ENCODE assay signal across 8 cellular contexts in the genomic region with DNA sequence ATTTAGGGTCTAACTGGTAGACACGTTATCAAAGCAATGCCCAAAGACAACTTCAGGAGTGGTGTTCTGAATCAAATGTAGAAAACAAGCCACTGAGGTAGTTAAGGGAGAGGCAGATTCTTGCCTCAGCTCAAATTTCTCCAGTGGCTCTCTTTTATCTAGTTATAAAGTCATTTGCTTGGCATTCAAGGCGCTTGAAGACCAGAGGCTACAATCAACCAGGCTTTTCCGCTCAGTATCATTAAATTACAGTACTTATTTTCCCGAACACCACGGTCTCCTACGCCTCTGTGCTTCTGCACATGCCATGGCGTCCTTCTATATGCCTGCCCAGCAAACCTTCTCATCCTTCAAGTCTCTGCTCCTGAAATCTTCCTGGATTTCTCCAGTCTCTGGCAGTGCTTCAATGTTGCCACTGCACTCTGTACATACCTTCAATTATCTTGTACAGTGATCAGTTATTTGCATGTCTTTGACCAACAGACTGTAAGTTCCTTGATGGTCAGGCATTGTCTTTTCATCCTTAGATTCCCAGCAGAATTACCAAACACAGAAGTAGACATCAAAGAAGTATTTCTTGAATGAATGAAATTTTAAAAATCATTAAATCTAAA. TPM values are rescaled to one million over a fixed set of nuclear protein-coding genes. Genes with fewer than 3 reads are reported as not detected.
DNase-seq lines count a peak whose midpoint lies in the region; ATAC-seq and TF ChIP-seq lines count a peak whose summit lies in the region.

No MANE protein-coding gene starts in this region.

- no peak overlapping the region for H3K18ac ChIP-seq in trophoblast cell (ENCODE audit: low read length)

- H2BK12ac ChIP-seq in trophoblast cell (ENCODE audit: low read length) = peak overlapping the region; percentile 19

- H3K23ac ChIP-seq in trophoblast cell (ENCODE audit: low read length) = no peak overlapping the region

- H3K27ac ChIP-seq in trophoblast cell (ENCODE audit: low read depth, low read length) = peak overlapping the region; percentile 100

- no peak overlapping the region for H3K9ac ChIP-seq in trophoblast cell (ENCODE audit: low read length)

- H3K27me3 ChIP-seq in trophoblast cell (ENCODE audit: insufficient read depth, low read length) = no peaks in the 10 kb centered on the region

- peak overlapping the region; percentile 25 for H2BK5ac ChIP-seq in trophoblast cell (ENCODE audit: low read depth, low read length, poor library complexity)

- H3K79me1 ChIP-seq in trophoblast cell (ENCODE audit: low read length) = peaks cover 24% of the 10 kb centered on the region

- peak overlapping the region; percentile 6 for H3K4ac ChIP-seq in trophoblast cell (ENCODE audit: low read depth, low read length)

- peaks cover 6 to 25% of the 10 kb centered on the region in 2 experiments for H3K4me1 ChIP-seq in trophoblast cell (ENCODE audit: control insufficient read depth in 1 of 2, insufficient read depth in 2 of 2, low read length in 2 of 2)

- H4K8ac ChIP-seq in trophoblast cell (ENCODE audit: low read depth, low read length) = peak overlapping the region; percentile 44

- H3K4me2 ChIP-seq in trophoblast cell (ENCODE audit: low read length) = peak overlapping the region; percentile 95

- no peak overlapping the region for H2AK5ac ChIP-seq in trophoblast cell (ENCODE audit: low read length)

- no peaks in the 10 kb centered on the region for H3K9me3 ChIP-seq in trophoblast cell (ENCODE audit: insufficient read depth, low read depth, low read length)

- in situ Hi-C loops in GM13976 (cut with MboI; ENCODE audit: low sequenced_read_pairs, unreplicated experiment) = no loop called here

- H3K36me3 ChIP-seq in trophoblast cell (ENCODE audit: control insufficient read depth in 1 of 2, insufficient read depth in 2 of 2, low read length in 2 of 2) = no peaks in the 10 kb centered on the region

- peak overlapping the region; percentile 15 for H2AFZ ChIP-seq in trophoblast cell (ENCODE audit: insufficient read depth, low read length, poor library complexity)

- H2BK120ac ChIP-seq in trophoblast cell (ENCODE audit: insufficient read depth, low read length, poor library complexity) = peak overlapping the region; percentile 18

- WGBS in trophoblast cell (ENCODE audit: extremely low coverage, insufficient coverage, insufficient read length) = no CpG with 5 or more reads among the region's 7 CpGs

- H4K91ac ChIP-seq in trophoblast cell (ENCODE audit: low read depth, low read length) = peak overlapping the region; percentile 41

- no peak overlapping the region for H4K12ac ChIP-seq in trophoblast cell (ENCODE audit: low read depth, low read length)

- peak overlapping the region; percentile 59 for H3K4me3 ChIP-seq in epithelial cell of proximal tubule (ENCODE audit: low read depth, low read length)
- H3K4me3 ChIP-seq in trophoblast cell (ENCODE audit: low read depth, low read length) = no peak overlapping the region

- TF ChIP-seq CTCF in epithelial cell of proximal tubule (conservative IDR thresholded peaks at IDR 0.05; ENCODE audit: low read depth, low read length) (no peak), GM13976 (IDR thresholded peaks at IDR 0.05; ENCODE audit: borderline replicate concordance, control extremely low read depth, extremely low read depth, insufficient read depth, missing control alignments) (no peak)

- ATAC-seq in HG02973 (IDR thresholded peaks at IDR 0.05; ENCODE audit: unreplicated experiment) (no peak), GM19035 (IDR thresholded peaks at IDR 0.05; ENCODE audit: unreplicated experiment) (no peak), left lobe of liver (no peak)

- DNase-seq in EL = peak; percentile 38
- DNase-seq in NCI-H69 (lab: John Stamatoyannopoulos, UW) = peak; percentile 29
- DNase-seq in epithelial cell of proximal tubule (ENCODE audit: low read depth) = no peak
- DNase-seq in trophoblast cell = peak; percentile 32 to 69
- no peak for DNase-seq in GM13976 (ENCODE audit: low spot score)
- DNase-seq in left lobe of liver (ENCODE audit: low spot score) = no peak

- H3K79me2 ChIP-seq in trophoblast cell (ENCODE audit: control insufficient read depth, insufficient read depth, low read length, poor library complexity) = peaks cover 7% of the 10 kb centered on the region

- peak overlapping the region; percentile 29 for H3K14ac ChIP-seq in trophoblast cell (ENCODE audit: low read length)

RNA-seq across cellular contexts. Expression of gene POGLUT3, which starts 1.4 kb away (rescaled TPM):
- total RNA-seq in epithelial cell of proximal tubule (21.1 and 24.4 TPM in 2 replicates), left lobe of liver (7.2 TPM)
- polyA plus RNA-seq in trophoblast cell (2013) = 43.8 and 45.3 TPM in 2 replicates

RNA-seq across cellular contexts. Expression of gene C11orf65, which starts 29.4 kb away (rescaled TPM):
- total RNA-seq in epithelial cell of proximal tubule (0.29 and 0.81 TPM in 2 replicates), left lobe of liver (0.70 TPM)
- polyA plus RNA-seq in trophoblast cell (2013) = 0.82 and 0.94 TPM in 2 replicates

Comparison
In these comparisons a context has a peak if more than half of its experiments do, and no peak if none do; other contexts are left out.
1. DNase-seq: peak in EL (single experiment), NCI-H69 (single experiment) and trophoblast cell (2 of 2); none in epithelial cell of proximal tubule (single experiment), GM13976 (single experiment) and left lobe of liver (single experiment).